ENCODE assay signal across 8 cellular contexts in genomic region chr1:87045757-87046422, GRCh38.
A peak's percentile ranks its signal among the peaks of the same experiment; 100 is the strongest.
DNase-seq lines count a peak whose midpoint lies in the region; ATAC-seq and TF ChIP-seq lines count a peak whose summit lies in the region.

No MANE protein-coding gene starts in this region.

- peaks cover 9% of the 10 kb centered on the region for H3K36me3 Mint-ChIP-seq in activated naive CD4-positive, alpha-beta T cell treated with anti-CD3 and anti-CD28 coated beads for 36 hours (ENCODE audit: low read depth)

- peaks cover 0 to 44% (median 6%) of the 10 kb centered on the region in 6 donors for H3K4me1 ChIP-seq in spleen

- intact Hi-C loops in activated naive CD4-positive, alpha-beta T cell treated with anti-CD3 and anti-CD28 coated beads for 36 hours (cut with micrococcal nuclease) = loop anchor here (1.0 to 10.0 kb wide), 8 partner anchors 15 to 1771 kb away; partner anchors contain the start of genes BCL10, HS2ST1, PKN2 and SELENOF
- intact Hi-C loops in spleen (cut with DNase I; ENCODE audit: low total_unique reads) = no loop called here

- TF ChIP-seq CTCF in spleen (IDR thresholded peaks at IDR 0.05 in 8 of 11, conservative IDR thresholded peaks at IDR 0.05 in 3 of 11) = no peak

- peak; percentile 18 for DNase-seq in MV-4-11 (lab: John Stamatoyannopoulos, UW)
- DNase-seq in activated naive CD4-positive, alpha-beta T cell treated with anti-CD3 and anti-CD28 coated beads for 36 hours = peak; percentile 82
- peak; percentile 56 for DNase-seq in stimulated activated CD8-positive, alpha-beta memory T cell treated with anti-CD3 and anti-CD28 coated beads, Interleukin-4, amount 100 ng/mL, for 48 hours
- no peak for DNase-seq in Ammon's horn (ENCODE audit: low spot score)
- DNase-seq in spleen = no peak
- no peak for DNase-seq in ureter (ENCODE audit: low spot score)

- H3K4me3 ChIP-seq in spleen = no peak overlapping the region

- peak overlapping the region; percentile 79 for H3K27ac Mint-ChIP-seq in activated naive CD4-positive, alpha-beta T cell treated with anti-CD3 and anti-CD28 coated beads for 36 hours

- CTCF ChIA-PET in activated naive CD4-positive, alpha-beta T cell treated with anti-CD3 and anti-CD28 coated beads for 36 hours (lab: Charles Lee) = interaction anchor here (1.6 to 2.4 kb wide), 3 partner anchors 9 to 38 kb away, joined by 5 to 12 read pairs (median 5); no protein-coding TSS in a partner anchor

- peak; percentile 57 for ATAC-seq in GM21381 (IDR thresholded peaks at IDR 0.05; ENCODE audit: unreplicated experiment)
- no peak for ATAC-seq in GM21825 (IDR thresholded peaks at IDR 0.05; ENCODE audit: unreplicated experiment)

- H3K36me3 ChIP-seq in spleen = no peaks in the 10 kb centered on the region

- H3K4me3 Mint-ChIP-seq in activated naive CD4-positive, alpha-beta T cell treated with anti-CD3 and anti-CD28 coated beads for 36 hours = peak overlapping the region; percentile 33

- peaks cover 4% of the 10 kb centered on the region for H3K9me3 Mint-ChIP-seq in activated naive CD4-positive, alpha-beta T cell treated with anti-CD3 and anti-CD28 coated beads for 36 hours

- peaks cover 0 to 21% (median 15%) of the 10 kb centered on the region in 8 donors for H3K9me3 ChIP-seq in spleen

- H3K27me3 ChIP-seq in spleen (replicated peaks in 1 of 7) = no peaks in the 10 kb centered on the region

- TF ChIP-seq POLR2A in spleen (IDR thresholded peaks at IDR 0.05) = no peak

- peaks cover 45% of the 10 kb centered on the region for H3K4me1 Mint-ChIP-seq in activated naive CD4-positive, alpha-beta T cell treated with anti-CD3 and anti-CD28 coated beads for 36 hours (ENCODE audit: low read depth)

- 54 to 64% (median 63%) methylated on average over 5 of the region's 5 CpGs for WGBS in spleen, 5 donors

- H3K27me3 Mint-ChIP-seq in activated naive CD4-positive, alpha-beta T cell treated with anti-CD3 and anti-CD28 coated beads for 36 hours (ENCODE audit: low read depth) = no peaks in the 10 kb centered on the region

- H3K27ac ChIP-seq in spleen = peak overlapping the region in 2 of 8 donors; percentile 13 to 44

Comparison
In these comparisons a context has a peak if more than half of its experiments do, and no peak if none do; other contexts are left out.
1. DNase-seq: peak in MV-4-11 (single experiment), activated naive CD4-positive, alpha-beta T cell treated with anti-CD3 and anti-CD28 coated beads for 36 hours (single experiment) and stimulated activated CD8-positive, alpha-beta memory T cell treated with anti-CD3 and anti-CD28 coated beads, Interleukin-4, amount 100 ng/mL, for 48 hours (single experiment); none in Ammon's horn (single experiment), spleen (single experiment) and ureter (single experiment).